ENCODE assay signal across 9 cellular contexts in genomic region chr11:107799245-107799859, GRCh38. TPM values are rescaled to one million over a fixed set of nuclear protein-coding genes. Genes with fewer than 3 reads are reported as not detected.
DNase-seq lines count a peak whose midpoint lies in the region; ATAC-seq lines count a peak whose summit lies in the region.
"Had no signal": no experiment of that assay in that cellular context is flagged by ENCODE, and none has a peak within 500 bp of the region (broad histone marks: within the 10 kb centered on the region; RNA-seq: fewer than 3 reads in every experiment).

No MANE protein-coding gene starts in this region.

- no peak overlapping the region for H3K4me2 ChIP-seq in mesendoderm (ENCODE audit: low read length)

- H3K4me3 ChIP-seq in effector memory CD4-positive, alpha-beta T cell (ENCODE audit: insufficient read depth, low read depth, low read length, poor library complexity, severe bottlenecking): no peak overlapping the region
- no peak overlapping the region for H3K4me3 ChIP-seq in mesendoderm (ENCODE audit: low read length)

- H2BK5ac ChIP-seq in mesendoderm (ENCODE audit: low read length): no peak overlapping the region

- H3K9me3 ChIP-seq in effector memory CD4-positive, alpha-beta T cell (ENCODE audit: control insufficient read depth, low read length): no peaks in the 10 kb centered on the region

- no peak overlapping the region for H3K23ac ChIP-seq in mesendoderm (ENCODE audit: low read length)

- no CpG with 5 or more reads among the region's 12 CpGs for WGBS in mesendoderm (ENCODE audit: extremely low coverage, insufficient coverage, low lambda C conversion rate)

- no peaks in the 10 kb centered on the region for H3K27me3 Mint-ChIP-seq in activated CD4-positive, alpha-beta memory T cell treated with anti-CD3 and anti-CD28 coated beads for 36 hours

- no peaks in the 10 kb centered on the region for H3K27me3 ChIP-seq in effector memory CD4-positive, alpha-beta T cell (replicated peaks; ENCODE audit: control insufficient read depth, insufficient read depth, low read length, poor library complexity, severe bottlenecking)
- no peaks in the 10 kb centered on the region for H3K27me3 ChIP-seq in mesendoderm (ENCODE audit: insufficient read depth, low read length, poor library complexity)

- no peak overlapping the region for H2BK15ac ChIP-seq in mesendoderm (replicated peaks; ENCODE audit: low read depth)

- intact Hi-C loops in activated CD4-positive, alpha-beta memory T cell treated with anti-CD3 and anti-CD28 coated beads for 36 hours (cut with micrococcal nuclease): loop anchor here (1.0 kb wide), 4 partner anchors 41 to 99 kb away; no protein-coding TSS in a partner anchor

- peaks cover 46% of the 10 kb centered on the region for H3K36me3 Mint-ChIP-seq in activated CD4-positive, alpha-beta memory T cell treated with anti-CD3 and anti-CD28 coated beads for 36 hours

- peaks cover 10% of the 10 kb centered on the region for H3K9me3 Mint-ChIP-seq in activated CD4-positive, alpha-beta memory T cell treated with anti-CD3 and anti-CD28 coated beads for 36 hours

- no peak overlapping the region for H3K9ac ChIP-seq in mesendoderm (ENCODE audit: low read length)

- no peaks in the 10 kb centered on the region for H3K36me3 ChIP-seq in effector memory CD4-positive, alpha-beta T cell (ENCODE audit: control insufficient read depth, insufficient read depth, low read length)
- no peaks in the 10 kb centered on the region for H3K36me3 ChIP-seq in mesendoderm (ENCODE audit: control insufficient read depth, insufficient read depth, low read length)

- no peak overlapping the region for H3K4ac ChIP-seq in mesendoderm (ENCODE audit: low read depth, low read length)

- H3K4me3 Mint-ChIP-seq in activated CD4-positive, alpha-beta memory T cell treated with anti-CD3 and anti-CD28 coated beads for 36 hours: no peak overlapping the region
- H3K4me3 Mint-ChIP-seq: T-helper 1 cell treated with Interleukin-12 subunit alpha and Interleukin-12 subunit beta and Interleukin-4 antibody, amounts not matched to agents 30 μg/mL and 1 μg/mL, for 36 hours had no signal

- H2BK120ac ChIP-seq in mesendoderm (ENCODE audit: low read depth, low read length): no peak overlapping the region

- H4K5ac ChIP-seq in mesendoderm (ENCODE audit: low read length): no peak overlapping the region

- ATAC-seq in GM18517 (IDR thresholded peaks at IDR 0.05; ENCODE audit: unreplicated experiment): peak; percentile 94
- peak; percentile 80 for ATAC-seq in HG03103 (IDR thresholded peaks at IDR 0.05; ENCODE audit: low read depth, unreplicated experiment)

- H3K27ac Mint-ChIP-seq in activated CD4-positive, alpha-beta memory T cell treated with anti-CD3 and anti-CD28 coated beads for 36 hours: no peak overlapping the region
- H3K27ac Mint-ChIP-seq: T-helper 1 cell treated with Interleukin-12 subunit alpha and Interleukin-12 subunit beta and Interleukin-4 antibody, amounts not matched to agents 30 μg/mL and 1 μg/mL, for 36 hours had no signal

- H3K79me1 ChIP-seq in mesendoderm (ENCODE audit: low read length): no peaks in the 10 kb centered on the region

- CTCF ChIA-PET in activated CD4-positive, alpha-beta memory T cell treated with anti-CD3 and anti-CD28 coated beads for 36 hours (lab: Charles Lee): interaction anchor here (0.7 to 2.2 kb wide), 7 partner anchors 18 to 257 kb away, joined by 3 to 16 read pairs (median 3); no protein-coding TSS in a partner anchor

- no peak overlapping the region for H4K8ac ChIP-seq in mesendoderm (ENCODE audit: low read depth, low read length)

- no peak overlapping the region for H2AK5ac ChIP-seq in mesendoderm (ENCODE audit: low read length)

- no peaks in the 10 kb centered on the region for H3K79me2 ChIP-seq in mesendoderm (ENCODE audit: control insufficient read depth, insufficient read depth, low read length)

- H3K4me1 Mint-ChIP-seq in activated CD4-positive, alpha-beta memory T cell treated with anti-CD3 and anti-CD28 coated beads for 36 hours (ENCODE audit: low read depth): no peaks in the 10 kb centered on the region

- POLR2A ChIA-PET in activated CD4-positive, alpha-beta memory T cell treated with anti-CD3 and anti-CD28 coated beads for 36 hours (lab: Charles Lee): no interaction called here

- no peak overlapping the region for H3K56ac ChIP-seq in mesendoderm (ENCODE audit: low read length)

- no peak overlapping the region for H3K18ac ChIP-seq in mesendoderm (ENCODE audit: low read length)

- no peak overlapping the region for H3K27ac ChIP-seq in effector memory CD4-positive, alpha-beta T cell (ENCODE audit: insufficient read depth, low read length, poor library complexity, severe bottlenecking)
- no peak overlapping the region for H3K27ac ChIP-seq in mesendoderm (ENCODE audit: low read depth, low read length)

- H3K4me1 ChIP-seq in effector memory CD4-positive, alpha-beta T cell (ENCODE audit: control insufficient read depth, insufficient read depth, low read length, poor library complexity, severe bottlenecking): no peaks in the 10 kb centered on the region
- H3K4me1 ChIP-seq in mesendoderm (ENCODE audit: control insufficient read depth, low read depth, low read length): no peaks in the 10 kb centered on the region

- DNase-seq in AG20443 (ENCODE audit: low spot score) (peak; percentile 82), NCI-H510A treated with DMSO at 0.1 percent for 48 hours (lab: John Stamatoyannopoulos, UW) (peak; percentile 53), mesendoderm (peak; percentile 68)
- DNase-seq in activated CD4-positive, alpha-beta memory T cell treated with anti-CD3 and anti-CD28 coated beads for 36 hours: peak; percentile 77
- peak in 2 of 3 donors; percentile 18 to 36 for DNase-seq in effector memory CD4-positive, alpha-beta T cell
- DNase-seq in stimulated activated CD8-positive, alpha-beta memory T cell treated with anti-CD3 and anti-CD28 coated beads, Interleukin-4, amount 100 ng/mL, for 24 hours (ENCODE audit: low read depth): peak; percentile 26

RNA-seq across cellular contexts. Expression of gene SLC35F2, which starts 59.2 kb away (rescaled TPM):
- total RNA-seq in activated CD4-positive, alpha-beta memory T cell treated with anti-CD3 and anti-CD28 coated beads for 36 hours: 10 to 100 TPM; 22.8 to 24.5 TPM
- 14.8 TPM for polyA plus RNA-seq in mesendoderm (2013, experiment 1 of 2)
- 14.8 TPM for polyA plus RNA-seq in mesendoderm (2013, experiment 2 of 2)

Comparison
In these comparisons a context has a peak if more than half of its experiments do, and no peak if none do; other contexts are left out.
1. DNase-seq: peak in every context shown above with its lines; median percentile 82 in AG20443; 77 in activated CD4-positive, alpha-beta memory T cell treated with anti-CD3 and anti-CD28 coated beads for 36 hours; 68 in mesendoderm; 53 in NCI-H510A treated with DMSO at 0.1 percent for 48 hours; 27 in effector memory CD4-positive, alpha-beta T cell; 26 in stimulated activated CD8-positive, alpha-beta memory T cell treated with anti-CD3 and anti-CD28 coated beads, Interleukin-4, amount 100 ng/mL, for 24 hours.